ENCODE assay signal across 12 cellular contexts in the genomic region with DNA sequence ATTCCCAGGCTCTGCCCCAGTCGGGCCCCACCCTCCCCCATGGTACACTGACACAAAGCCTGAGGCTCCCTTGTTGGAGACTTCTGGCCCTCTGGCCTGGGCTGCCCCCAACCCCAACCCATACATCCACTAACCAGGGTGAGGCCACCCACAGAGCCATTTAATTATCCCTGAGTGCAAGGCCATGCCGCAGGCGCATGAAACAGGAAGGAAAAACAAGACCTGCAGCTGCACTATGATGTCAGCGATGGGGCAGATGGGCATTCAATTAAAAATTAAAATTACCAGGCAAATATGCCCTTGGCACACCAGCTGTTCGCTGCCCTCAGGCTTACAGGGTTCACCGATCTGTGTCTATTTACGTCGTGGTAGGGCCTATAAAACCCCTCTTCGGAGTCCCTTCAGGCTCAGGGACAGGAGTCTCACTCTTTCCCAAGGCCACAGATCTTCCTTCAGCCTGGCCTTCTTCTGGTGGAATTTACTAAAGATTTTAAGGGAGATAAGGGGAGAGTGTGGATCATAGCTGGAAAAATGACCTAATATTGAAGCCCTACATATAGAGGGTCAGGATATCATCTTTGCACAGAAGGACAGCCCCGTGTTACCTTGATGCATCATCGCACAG. TPM values are rescaled to one million over a fixed set of nuclear protein-coding genes. Genes with fewer than 3 reads are reported as not detected.
DNase-seq lines count a peak whose midpoint lies in the region; TF ChIP-seq lines count a peak whose summit lies in the region.
"Had no signal": no experiment of that assay in that cellular context is flagged by ENCODE, and none has a peak within 500 bp of the region (broad histone marks: within the 10 kb centered on the region; RNA-seq: fewer than 3 reads in every experiment).

No MANE protein-coding gene starts in this region.

- H2BK5ac ChIP-seq in H9 (ENCODE audit: insufficient read length, low read length) = no peak overlapping the region

- H3T11ph ChIP-seq in H9 (ENCODE audit: low read length) = no peak overlapping the region

- H3K14ac ChIP-seq in H9 (ENCODE audit: insufficient read depth, low read length) = no peak overlapping the region

- no peaks in the 10 kb centered on the region for H3K36me3 Mint-ChIP-seq in H9 (ENCODE audit: insufficient read depth in 1 of 3, low read depth in 3 of 3)
- no peaks in the 10 kb centered on the region for H3K36me3 Mint-ChIP-seq in neural progenitor cell
- no peaks in the 10 kb centered on the region for H3K36me3 Mint-ChIP-seq in T-helper 2 cell treated with Interferon-gamma antibody and Interleukin-4, amounts not matched to agents 5 μg/mL and 100 μg/mL, for 36 hours (ENCODE audit: low read depth)

- no peak overlapping the region for H2BK20ac ChIP-seq in H9 (ENCODE audit: low read depth, low read length, poor library complexity, severe bottlenecking)

- H3K4me1 Mint-ChIP-seq in H9 (peaks cover 34 to 44% of the 10 kb centered on the region in 2 experiments), neural progenitor cell (peaks cover 62% of the 10 kb centered on the region)
- H3K4me1 Mint-ChIP-seq in T-helper 2 cell treated with Interferon-gamma antibody and Interleukin-4, amounts not matched to agents 5 μg/mL and 100 μg/mL, for 36 hours (ENCODE audit: low read depth) = peaks cover 30% of the 10 kb centered on the region

- no peak overlapping the region for H3K56ac ChIP-seq in H9 (ENCODE audit: insufficient read length, low read depth, low read length)

- H3K4me3 Mint-ChIP-seq in H9 (no peak overlapping the region), neural progenitor cell (no peak overlapping the region)
- no peak overlapping the region for H3K4me3 Mint-ChIP-seq in T-helper 2 cell treated with Interferon-gamma antibody and Interleukin-4, amounts not matched to agents 5 μg/mL and 100 μg/mL, for 36 hours
- H3K4me3 Mint-ChIP-seq: central memory CD8-positive, alpha-beta T cell had no signal

- H3K79me2 ChIP-seq in H9 (ENCODE audit: insufficient read depth, low read length) (no peaks in the 10 kb centered on the region), neural progenitor cell (ENCODE audit: low read depth) (no peaks in the 10 kb centered on the region)

- H3K27ac ChIP-seq in H9 (ENCODE audit: insufficient read length, low read depth, low read length) (no peak overlapping the region), neural progenitor cell (no peak overlapping the region)
- H3K27ac ChIP-seq: left lung had no signal

- no peak overlapping the region for H3K4me3 ChIP-seq in neural progenitor cell
- H3K4me3 ChIP-seq: left lung had no signal

- H4K20me1 ChIP-seq in H9 (ENCODE audit: control insufficient read depth, insufficient read depth, insufficient read length) = no peaks in the 10 kb centered on the region
- no peaks in the 10 kb centered on the region for H4K20me1 ChIP-seq in neural progenitor cell (ENCODE audit: low read depth)

- H3K4ac ChIP-seq in H9 (ENCODE audit: low read depth, low read length) = no peak overlapping the region

- H2BK12ac ChIP-seq in H9 (ENCODE audit: insufficient read length, low read depth, low read length) = no peak overlapping the region

- H3K4me2 ChIP-seq in H9 (ENCODE audit: insufficient read depth, insufficient read length, low read length) (no peak overlapping the region), neural progenitor cell (peak overlapping the region; percentile 24)

- H3K79me1 ChIP-seq in H9 (ENCODE audit: insufficient read depth, low read depth, low read length, poor library complexity, severe bottlenecking) = no peaks in the 10 kb centered on the region

- H3K9ac ChIP-seq in H9 (ENCODE audit: extremely low read depth, insufficient read length, low read length) = no peak overlapping the region
- H3K9ac ChIP-seq in neural progenitor cell = no peak overlapping the region

- H3K4me1 ChIP-seq in H9 (ENCODE audit: insufficient read depth, low read length) = peaks cover 6% of the 10 kb centered on the region; the same call in 1 of the 2 replicates
- peaks cover 63% of the 10 kb centered on the region for H3K4me1 ChIP-seq in neural progenitor cell

- TF ChIP-seq CTCF in H9 (conservative IDR thresholded peaks at IDR 0.05) (no peak), neural progenitor cell (IDR thresholded peaks at IDR 0.05) (no peak)

- DNase-seq in H9 (no peak), NCI-H2107 treated with DMSO at 0.1 percent for 48 hours (lab: John Stamatoyannopoulos, UW; ENCODE audit: unreplicated experiment) (peak; percentile 87), SK-N-DZ (ENCODE audit: low spot score) (peak; percentile 44), neural progenitor cell (ENCODE audit: low spot score) (peak; percentile 52), middle frontal gyrus (ENCODE audit: extremely low spot score, low spot score) (no peak)
- DNase-seq in stimulated activated naive CD4-positive, alpha-beta T cell (lab: John Stamatoyannopoulos, UW) = no peak
- no peak for DNase-seq in T-helper 2 cell treated with Interferon-gamma antibody and Interleukin-4, amounts not matched to agents 5 μg/mL and 100 μg/mL, for 36 hours (ENCODE audit: low spot score)
- DNase-seq: activated effector memory CD4-positive, alpha-beta T cell treated with anti-CD3 and anti-CD28 coated beads, Interleukin-2, amount 50 U/mL, for 16 hours; left lung; posterior cingulate gyrus had no signal

- no peak overlapping the region for H2BK15ac ChIP-seq in H9 (ENCODE audit: low read depth, low read length)

- WGBS in H9 (ENCODE audit: extremely low coverage, insufficient read length, low lambda C conversion rate) = no CpG with 5 or more reads among the region's 11 CpGs

- no peak overlapping the region for H4K5ac ChIP-seq in H9 (ENCODE audit: insufficient read length, low read depth, low read length)

- H2AFZ ChIP-seq in H9 (ENCODE audit: low read length) (no peak overlapping the region), neural progenitor cell (replicated peaks) (no peak overlapping the region)

- H3K36me3 ChIP-seq in neural progenitor cell = no peaks in the 10 kb centered on the region
- H3K36me3 ChIP-seq: left lung had no signal

- H2AK5ac ChIP-seq in H9 (ENCODE audit: insufficient read length, low read length) = no peak overlapping the region

- H3K27me3 Mint-ChIP-seq in H9 (ENCODE audit: low read depth) (no peaks in the 10 kb centered on the region; the same call in 1 of the 2 replicates), neural progenitor cell (ENCODE audit: insufficient read depth, low read depth) (peaks cover 8% of the 10 kb centered on the region)
- H3K27me3 Mint-ChIP-seq in T-helper 2 cell treated with Interferon-gamma antibody and Interleukin-4, amounts not matched to agents 5 μg/mL and 100 μg/mL, for 36 hours (ENCODE audit: low read depth) = peaks cover 21% of the 10 kb centered on the region

- H3K27ac Mint-ChIP-seq in H9 (peak overlapping the region in 2 of 3 experiments; percentile 30 to 48; a peak in 2 of 7 replicates), neural progenitor cell (peak overlapping the region; percentile 19)
- H3K27ac Mint-ChIP-seq in T-helper 2 cell treated with Interferon-gamma antibody and Interleukin-4, amounts not matched to agents 5 μg/mL and 100 μg/mL, for 36 hours = no peak overlapping the region

- no peak overlapping the region for H2BK120ac ChIP-seq in H9 (ENCODE audit: low read depth, low read length, poor library complexity, severe bottlenecking)

- no peak overlapping the region for H3K23ac ChIP-seq in H9 (ENCODE audit: insufficient read length, low read depth, low read length)

- no peak overlapping the region for H3K18ac ChIP-seq in H9 (ENCODE audit: insufficient read length, low read depth, low read length)

- H3K9me3 Mint-ChIP-seq in H9 = no peaks in the 10 kb centered on the region
- H3K9me3 Mint-ChIP-seq in neural progenitor cell = no peaks in the 10 kb centered on the region
- no peaks in the 10 kb centered on the region for H3K9me3 Mint-ChIP-seq in T-helper 2 cell treated with Interferon-gamma antibody and Interleukin-4, amounts not matched to agents 5 μg/mL and 100 μg/mL, for 36 hours
- H3K9me3 Mint-ChIP-seq: central memory CD8-positive, alpha-beta T cell had no signal

- no peak overlapping the region for H4K8ac ChIP-seq in H9 (replicated peaks; ENCODE audit: insufficient read length, low read depth, low read length)

- peaks cover 15% of the 10 kb centered on the region for H3F3A ChIP-seq in neural progenitor cell (ENCODE audit: low read depth)

- no peaks in the 10 kb centered on the region for H3K23me2 ChIP-seq in H9 (ENCODE audit: insufficient read length, low read depth, low read length, poor library complexity, severe bottlenecking)

- H3K9me3 ChIP-seq in H9 (ENCODE audit: control insufficient read depth, low read depth, low read length) (no peaks in the 10 kb centered on the region), neural progenitor cell (ENCODE audit: low read depth) (no peaks in the 10 kb centered on the region)
- H3K9me3 ChIP-seq: left lung had no signal

- H4K91ac ChIP-seq in H9 (ENCODE audit: insufficient read length, low read depth, low read length) = no peak overlapping the region

- no peaks in the 10 kb centered on the region for H3K27me3 ChIP-seq in H9 (ENCODE audit: insufficient read depth, low read length)
- H3K27me3 ChIP-seq in neural progenitor cell = no peaks in the 10 kb centered on the region
- H3K27me3 ChIP-seq: left lung had no signal

RNA-seq across cellular contexts. Expression of a gene that starts 29.6 kb away (rescaled TPM):
- total RNA-seq in H9 (2021) (6.8 and 6.9 TPM in 2 replicates), neural progenitor cell (ENCODE audit: low replicate concordance) (12.5 and 16.4 TPM in 2 replicates)
- 0.94 and 1.0 TPM in 2 replicates for polyA plus RNA-seq in SK-N-DZ (2014; cell fraction: cytosol; rRNA removed)
- polyA plus RNA-seq in SK-N-DZ (2014; cell fraction: nucleus; rRNA removed) = 0.24 and 0.40 TPM in 2 replicates

RNA-seq across cellular contexts. Expression of a gene that starts 44.7 kb away (rescaled TPM):
- total RNA-seq in H9 (2021) = 0.57 and 0.63 TPM in 2 replicates
- polyA plus RNA-seq in SK-N-DZ (2014; cell fraction: cytosol; rRNA removed) = 0.07 and 0.50 TPM in 2 replicates
- 0.43 TPM in 1 of 2 replicates, not detected in the other for polyA plus RNA-seq in SK-N-DZ (2014; cell fraction: nucleus; rRNA removed)
- 3.6 and 6.2 TPM in 2 replicates for total RNA-seq in neural progenitor cell (ENCODE audit: low replicate concordance)

RNA-seq across cellular contexts. Expression of a gene that starts 50.6 kb away (rescaled TPM):
- total RNA-seq in H9 (2021) (0.07 TPM in 1 of 2 replicates, not detected in the other), neural progenitor cell (ENCODE audit: low replicate concordance) (0.87 and 0.99 TPM in 2 replicates)
- polyA plus RNA-seq in SK-N-DZ (2014; cell fraction: cytosol; rRNA removed) = not detected in 2 replicates
- not detected in 2 replicates for polyA plus RNA-seq in SK-N-DZ (2014; cell fraction: nucleus; rRNA removed)
- total RNA-seq: ureter had no signal

Comparison
In these comparisons a context has a peak if more than half of its experiments do, and no peak if none do; other contexts are left out.
1. DNase-seq: peak in NCI-H2107 treated with DMSO at 0.1 percent for 48 hours (single experiment), SK-N-DZ (single experiment) and neural progenitor cell (single experiment); none in H9 (single experiment), stimulated activated naive CD4-positive, alpha-beta T cell (0 of 6), middle frontal gyrus (single experiment) and T-helper 2 cell treated with Interferon-gamma antibody and Interleukin-4, amounts not matched to agents 5 μg/mL and 100 μg/mL, for 36 hours (single experiment).